In the genomic region with DNA sequence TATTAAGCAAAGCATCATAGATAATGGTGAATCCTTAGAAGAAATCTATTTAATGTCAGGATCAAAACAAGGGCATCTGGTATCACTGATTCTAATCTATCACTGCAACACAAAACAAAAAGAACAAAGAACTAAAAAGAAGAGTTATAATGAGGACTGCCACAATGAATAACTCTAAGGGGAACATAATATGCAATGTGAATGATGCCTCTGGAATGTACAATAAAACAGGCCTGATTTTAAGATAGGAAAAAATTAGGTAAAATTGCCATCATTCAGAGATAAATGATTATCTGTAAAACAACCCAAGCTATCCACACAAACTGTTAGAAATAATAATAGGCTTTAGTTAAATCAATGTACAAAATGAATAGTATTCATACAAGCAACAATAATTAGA, we compare ENCODE assay signal across 18 cellular contexts.
"Had no signal": no experiment of that assay in that cellular context is flagged by ENCODE, and none has a peak within 500 bp of the region (broad histone marks: within the 10 kb centered on the region; RNA-seq: fewer than 3 reads in every experiment).

No MANE protein-coding gene starts in this region.

- DNase-seq: activated CD8-positive, alpha-beta memory T cell treated with anti-CD3 and anti-CD28 coated beads for 24 hours; activated CD8-positive, alpha-beta memory T cell treated with anti-CD3 and anti-CD28 coated beads, Interleukin-2, amount 50 U/mL, for 48 hours; activated effector memory CD4-positive, alpha-beta T cell treated with Interleukin-2 at 50 U/mL for 16 hours; activated T-cell treated with anti-CD3 and anti-CD28 coated beads, Interleukin-2, amount 50 U/mL, for 48 hours; dermis blood vessel endothelial cell; effector memory CD8-positive, alpha-beta T cell; hypothalamus; kidney; left lung; midbrain; posterior cingulate gyrus; sigmoid colon; stimulated activated CD4-positive, alpha-beta T cell treated with anti-CD3 and anti-CD28 coated beads, Interleukin-2, amount 100 ng/mL, for 24 hours; stimulated activated naive CD4-positive, alpha-beta T cell treated with Interleukin-2 at 50 U/mL for 16 hours; tibial artery had no signal

- H3K27ac ChIP-seq: left lung, sigmoid colon, tibial artery had no signal

- H3K27me3 Mint-ChIP-seq: effector memory CD8-positive, alpha-beta T cell had no signal

- H3K4me3 ChIP-seq: left lung, sigmoid colon, tibial artery had no signal

- H3K27ac Mint-ChIP-seq: activated naive CD4-positive, alpha-beta T cell treated with anti-CD3 and anti-CD28 coated beads, Interleukin-2, amount 50 U/mL, for 72 hours; effector memory CD8-positive, alpha-beta T cell; nephron; T-helper 1 cell treated with Interleukin-12 subunit alpha and Interleukin-12 subunit beta and Interleukin-4 antibody, amounts not matched to agents 30 μg/mL and 1 μg/mL, for 36 hours had no signal

- H3K4me1 ChIP-seq: left lung, sigmoid colon, tibial artery had no signal

- H3K9me3 ChIP-seq: left lung, sigmoid colon, tibial artery had no signal

- H3K4me3 Mint-ChIP-seq: effector memory CD8-positive, alpha-beta T cell; nephron; T-helper 1 cell treated with Interleukin-12 subunit alpha and Interleukin-12 subunit beta and Interleukin-4 antibody, amounts not matched to agents 30 μg/mL and 1 μg/mL, for 36 hours had no signal

- H3K36me3 Mint-ChIP-seq: activated naive CD4-positive, alpha-beta T cell treated with anti-CD3 and anti-CD28 coated beads, Interleukin-2, amount 50 U/mL, for 72 hours had no signal

- H3K36me3 ChIP-seq: left lung, sigmoid colon, tibial artery had no signal

- H3K4me1 Mint-ChIP-seq: nephron had no signal

- H3K9me3 Mint-ChIP-seq: activated naive CD4-positive, alpha-beta T cell treated with anti-CD3 and anti-CD28 coated beads, Interleukin-2, amount 50 U/mL, for 72 hours; effector memory CD8-positive, alpha-beta T cell had no signal

- H3K27me3 ChIP-seq: left lung, sigmoid colon, tibial artery had no signal
